Comparison of ENCODE assay signal across 1 cellular context in genomic region chr2:99340669-99341236, GRCh38.
TF ChIP-seq lines count a peak whose summit lies in the region.

No MANE protein-coding gene starts in this region.

TF ChIP-seq in GM12878, 131 proteins besides CTCF, POLR2A, EP300 and RAD21:
- peak; percentile 72; the same call in 1 of the 2 replicates for TF ChIP-seq MLLT1 (IDR thresholded peaks at IDR 0.05)
- no peak for TF ChIP-seq SREBF1 (IDR thresholded peaks at IDR 0.05; ENCODE audit: low read length)
- TF ChIP-seq CREB1 (IDR thresholded peaks at IDR 0.05; ENCODE audit: low read depth), result no peak
- no peak for TF ChIP-seq CHD2 (IDR thresholded peaks at IDR 0.05; ENCODE audit: borderline replicate concordance, low read depth, low read length)
